ENCODE assay signal across 15 cellular contexts in the genomic region with DNA sequence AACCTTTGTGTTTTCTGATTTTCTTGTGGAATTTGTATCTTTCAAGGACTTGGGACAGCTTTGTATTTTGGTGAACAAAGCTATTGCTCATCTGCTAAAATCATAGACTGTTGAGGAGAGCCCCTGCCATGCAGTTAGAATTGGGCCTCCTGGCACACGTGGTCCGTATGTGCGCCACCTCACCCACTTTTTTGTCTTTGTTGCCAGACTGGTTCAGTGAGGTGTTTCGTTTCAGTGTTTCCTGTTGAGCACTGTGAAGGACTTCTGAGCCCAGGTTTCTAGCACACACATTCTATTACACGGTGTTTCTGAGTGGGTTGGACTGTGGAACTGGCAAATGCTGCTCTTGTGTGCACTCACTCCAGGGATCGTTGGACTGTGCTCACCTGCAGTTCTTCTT. TPM values are rescaled to one million over a fixed set of nuclear protein-coding genes. Genes with fewer than 3 reads are reported as not detected.
A peak's percentile ranks its signal among the peaks of the same experiment; 100 is the strongest.
DNase-seq lines count a peak whose midpoint lies in the region; ATAC-seq, FAIRE-seq and TF ChIP-seq lines count a peak whose summit lies in the region.
"Had no signal": no experiment of that assay in that cellular context is flagged by ENCODE, and none has a peak within 500 bp of the region (broad histone marks: within the 10 kb centered on the region; RNA-seq: fewer than 3 reads in every experiment).

No MANE protein-coding gene starts in this region.

- H3K27ac Mint-ChIP-seq in astrocyte (ENCODE audit: unreplicated experiment), result no peak overlapping the region
- H3K27ac Mint-ChIP-seq: activated CD4-positive, alpha-beta T cell treated with anti-CD3 and anti-CD28 coated beads, Interleukin-2, amount 10 ng/mL, durations not matched to agents 24 days and 14 days had no signal

- TF ChIP-seq CTCF in astrocyte (IDR thresholded peaks at IDR 0.05; ENCODE audit: insufficient read depth, low read depth, low read length) (no peak), lung (IDR thresholded peaks at IDR 0.05; ENCODE audit: control extremely low read depth, extremely low read depth) (no peak), right atrium auricular region (IDR thresholded peaks at IDR 0.05) (no peak)

- H3K4me1 ChIP-seq in astrocyte (ENCODE audit: insufficient read depth, low read length), result peaks cover 43% of the 10 kb centered on the region
- H3K4me1 ChIP-seq in lung (ENCODE audit: control insufficient read depth in 2 of 2, insufficient read depth in 2 of 2, low read length in 2 of 2), result peaks cover 0 to 19% of the 10 kb centered on the region in 2 donors
- peaks cover 0 to 28% of the 10 kb centered on the region in 2 donors for H3K4me1 ChIP-seq in right atrium auricular region
- H3K4me1 ChIP-seq: Caco-2 had no signal

- peaks cover 17% of the 10 kb centered on the region for H3K9me3 Mint-ChIP-seq in astrocyte (ENCODE audit: unreplicated experiment)
- H3K9me3 Mint-ChIP-seq: activated CD4-positive, alpha-beta T cell treated with anti-CD3 and anti-CD28 coated beads, Interleukin-2, amount 10 ng/mL, durations not matched to agents 24 days and 14 days had no signal

- H4K20me1 ChIP-seq in astrocyte (ENCODE audit: insufficient read depth, low read length), result peaks cover 4% of the 10 kb centered on the region

- no peaks in the 10 kb centered on the region for H3K27me3 Mint-ChIP-seq in astrocyte (ENCODE audit: low read depth, unreplicated experiment)
- H3K27me3 Mint-ChIP-seq: activated CD4-positive, alpha-beta T cell treated with anti-CD3 and anti-CD28 coated beads, Interleukin-2, amount 10 ng/mL, durations not matched to agents 24 days and 14 days had no signal

- H3K9me3 ChIP-seq in astrocyte (ENCODE audit: insufficient read depth, low read depth, low read length) (no peaks in the 10 kb centered on the region), lung (ENCODE audit: control insufficient read depth in 2 of 2, insufficient read depth in 1 of 2, low read length in 1 of 2) (no peaks in the 10 kb centered on the region), right atrium auricular region (no peaks in the 10 kb centered on the region)
- H3K9me3 ChIP-seq: heart right ventricle had no signal

- peak; percentile 54 for ATAC-seq in lung (ENCODE audit: insufficient read depth, low FRiP score)
- no peak for ATAC-seq in HG03095 (IDR thresholded peaks at IDR 0.05; ENCODE audit: unreplicated experiment)

- peak overlapping the region; percentile 41 for H3K27ac ChIP-seq in astrocyte (ENCODE audit: low read depth, low read length)
- peak overlapping the region in 1 of 2 donors; percentile 34 for H3K27ac ChIP-seq in lung (ENCODE audit: low read depth in 1 of 2, low read length in 1 of 2)
- no peak overlapping the region for H3K27ac ChIP-seq in right atrium auricular region
- H3K27ac ChIP-seq: 22Rv1 had no signal

- peak in 2 of 3 experiments; percentile 33 to 71 for DNase-seq in NCI-H1417 (lab: John Stamatoyannopoulos, UW)
- no peak for DNase-seq in NCI-H1417 treated with DMSO at 0.1 percent for 48 hours (lab: John Stamatoyannopoulos, UW)
- no peak for DNase-seq in astrocyte (ENCODE audit: low read depth)
- peak; percentile 68 for DNase-seq in lung (ENCODE audit: low spot score)
- peak; percentile 74 for DNase-seq in ureter (ENCODE audit: low spot score)
- DNase-seq in right atrium auricular region (ENCODE audit: low spot score), result no peak
- DNase-seq in CD1c-positive myeloid dendritic cell (ENCODE audit: extremely low spot score), result no peak
- DNase-seq: activated CD4-positive, alpha-beta T cell treated with anti-CD3 and anti-CD28 coated beads, Interleukin-2, amount 10 ng/mL, durations not matched to agents 24 days and 14 days; Caco-2; NCI-H1436 treated with DMSO at 0.1 percent for 48 hours had no signal

- H3K36me3 Mint-ChIP-seq in astrocyte (ENCODE audit: low read depth, unreplicated experiment), result peaks cover 14% of the 10 kb centered on the region

- H3K4me1 Mint-ChIP-seq in astrocyte (ENCODE audit: low read depth, unreplicated experiment), result peaks cover 28% of the 10 kb centered on the region
- H3K4me1 Mint-ChIP-seq: activated CD4-positive, alpha-beta T cell treated with anti-CD3 and anti-CD28 coated beads, Interleukin-2, amount 10 ng/mL, durations not matched to agents 24 days and 14 days had no signal

- H3K36me3 ChIP-seq in astrocyte (ENCODE audit: insufficient read depth, low read length) (no peaks in the 10 kb centered on the region), lung (ENCODE audit: control insufficient read depth in 2 of 2, insufficient read depth in 2 of 2, low read length in 2 of 2) (peaks cover 0 to 2% of the 10 kb centered on the region in 2 donors), right atrium auricular region (peaks cover 6% of the 10 kb centered on the region)

- H3K79me2 ChIP-seq in astrocyte (ENCODE audit: insufficient read depth, low read length), result peaks cover 44% of the 10 kb centered on the region

- no peak for FAIRE-seq in astrocyte (lab: Jason Lieb, UNC)

- H3K9ac ChIP-seq in astrocyte (ENCODE audit: low read length), result no peak overlapping the region

- H3K4me3 ChIP-seq in astrocyte (ENCODE audit: insufficient read depth, low read depth, low read length) (no peak overlapping the region), lung (no peak overlapping the region), right atrium auricular region (no peak overlapping the region)
- H3K4me3 ChIP-seq: heart right ventricle had no signal

- WGBS in lung, 2 donors, result 62 to 77% methylated on average over 6 of the region's 6 CpGs

- peak overlapping the region; percentile 54 for H3K4me2 ChIP-seq in astrocyte (ENCODE audit: low read length)

- H3K27me3 ChIP-seq in astrocyte (ENCODE audit: insufficient read depth, low read length) (no peaks in the 10 kb centered on the region), lung (ENCODE audit: control insufficient read depth, insufficient read depth) (no peaks in the 10 kb centered on the region), right atrium auricular region (no peaks in the 10 kb centered on the region)
- H3K27me3 ChIP-seq: heart right ventricle had no signal

- no peak overlapping the region for H2AFZ ChIP-seq in astrocyte (ENCODE audit: low read depth, low read length)

- no peak overlapping the region for H3K4me3 Mint-ChIP-seq in astrocyte (ENCODE audit: unreplicated experiment)
- H3K4me3 Mint-ChIP-seq: activated CD4-positive, alpha-beta T cell treated with anti-CD3 and anti-CD28 coated beads, Interleukin-2, amount 10 ng/mL, durations not matched to agents 24 days and 14 days had no signal

RNA-seq across cellular contexts. Expression of gene RNF113B, which starts 37.6 kb away (rescaled TPM):
- not detected in 2 replicates for total RNA-seq in astrocyte
- total RNA-seq in lung, result not detected
- polyA plus RNA-seq in lung, result not detected
- not detected for total RNA-seq in ureter
- not detected for total RNA-seq in right atrium auricular region
- total RNA-seq: activated CD4-positive, alpha-beta T cell treated with anti-CD3 and anti-CD28 coated beads, Interleukin-2, amount 10 ng/mL, durations not matched to agents 24 days and 14 days; Caco-2; H4; heart right ventricle; mesenteric fat pad had no signal
- polyA plus RNA-seq: heart right ventricle had no signal

Comparison
In these comparisons a context has a peak if more than half of its experiments do, and no peak if none do; other contexts are left out.
1. DNase-seq: peak in NCI-H1417 (2 of 3), lung (single experiment) and ureter (single experiment); none in NCI-H1417 treated with DMSO at 0.1 percent for 48 hours (single experiment), astrocyte (single experiment), right atrium auricular region (single experiment) and CD1c-positive myeloid dendritic cell (single experiment).